In the genomic region with DNA sequence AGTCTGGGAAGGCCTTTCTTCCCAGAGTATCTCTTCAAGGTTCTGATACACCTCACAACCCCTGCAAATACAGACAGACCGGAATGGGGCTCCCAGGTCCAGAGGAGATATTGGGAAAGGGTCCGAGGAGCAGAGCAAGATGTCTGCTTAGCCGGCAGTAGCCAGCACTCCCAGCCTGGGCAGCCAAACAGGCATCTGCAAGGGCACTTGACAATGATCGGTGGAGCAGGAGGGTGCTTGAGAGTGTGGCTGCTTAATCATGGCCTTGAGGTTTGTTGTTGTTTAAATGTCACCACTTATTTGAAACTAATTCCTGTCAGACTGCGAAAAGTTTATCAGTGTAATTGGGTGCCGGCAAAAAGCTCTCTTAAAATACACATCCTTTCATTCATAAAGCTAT, we compare ENCODE assay signal across 3 cellular contexts. TPM values are rescaled to one million over a fixed set of nuclear protein-coding genes. Genes with fewer than 3 reads are reported as not detected.
"Had no signal": no experiment of that assay in that cellular context is flagged by ENCODE, and none has a peak within 500 bp of the region (broad histone marks: within the 10 kb centered on the region; RNA-seq: fewer than 3 reads in every experiment).

No MANE protein-coding gene starts in this region.

RNA-seq across cellular contexts. Expression of a gene that starts 15.0 kb away (rescaled TPM):
- total RNA-seq: GM23248, GM23338, H1 had no signal
